In genomic region chr10:119640384-119640783, GRCh38 we compare ENCODE assay signal across 1 cellular context.
TF ChIP-seq lines count a peak whose summit lies in the region.

No MANE protein-coding gene starts in this region.

TF ChIP-seq in HEK293, 187 proteins besides CTCF, POLR2A, EP300 and RAD21 (continued from another document):
- TF ChIP-seq ZNF692 (tag by site-specific recombination; IDR thresholded peaks at IDR 0.05), result peak; percentile 92
- no peak for TF ChIP-seq ZNF19 (tag by site-specific recombination; IDR thresholded peaks at IDR 0.05; ENCODE audit: low read depth)
- peak; percentile 61; the same call in 1 of the 2 replicates for TF ChIP-seq ATF2 (tag by site-specific recombination; IDR thresholded peaks at IDR 0.05; ENCODE audit: low read depth)
- TF ChIP-seq ZNF423 (tag by site-specific recombination; IDR thresholded peaks at IDR 0.05), result no peak
- no peak for TF ChIP-seq IKZF3 (tag by site-specific recombination; IDR thresholded peaks at IDR 0.05)
- TF ChIP-seq ZNF114 (tag by site-specific recombination; IDR thresholded peaks at IDR 0.05), result no peak
